In genomic region chr1:21937372-21938121, GRCh38 we compare ENCODE assay signal across 8 cellular contexts. TPM values are rescaled to one million over a fixed set of nuclear protein-coding genes. Genes with fewer than 3 reads are reported as not detected.
DNase-seq lines count a peak whose midpoint lies in the region; ATAC-seq and TF ChIP-seq lines count a peak whose summit lies in the region.

No MANE protein-coding gene starts in this region.

- no peaks in the 10 kb centered on the region for H3K9me3 Mint-ChIP-seq in nephron progenitor cell

- peaks cover 84% of the 10 kb centered on the region for H3K4me1 Mint-ChIP-seq in nephron progenitor cell

- peak overlapping the region; percentile 31 for H3K27ac Mint-ChIP-seq in nephron progenitor cell

- no peaks in the 10 kb centered on the region for H3K36me3 ChIP-seq in HUES48 (ENCODE audit: control insufficient read depth, insufficient read depth, low read length)
- H3K36me3 ChIP-seq in SJSA1, result peaks cover 15% of the 10 kb centered on the region

- H3K4me1 ChIP-seq in HUES48 (ENCODE audit: control insufficient read depth, insufficient read depth, low read length), result peaks cover 36% of the 10 kb centered on the region
- H3K4me1 ChIP-seq in SJSA1 (replicated peaks), result peaks cover 87% of the 10 kb centered on the region

- H3K9me3 ChIP-seq in HUES48 (ENCODE audit: control insufficient read depth, insufficient read depth, low read length), result no peaks in the 10 kb centered on the region
- no peaks in the 10 kb centered on the region for H3K9me3 ChIP-seq in SJSA1 (replicated peaks)

- TF ChIP-seq CTCF in GM12865 (IDR thresholded peaks at IDR 0.05; ENCODE audit: insufficient read depth, low read depth, low read length, missing control alignments) (no peak), nephron progenitor cell (IDR thresholded peaks at IDR 0.05) (no peak)

- H3K4me3 ChIP-seq in GM12865 (ENCODE audit: low read depth, low read length), result peak overlapping the region; percentile 4; the same call in 1 of the 2 replicates
- H3K4me3 ChIP-seq in HUES48 (ENCODE audit: low read depth, low read length), result peak overlapping the region; percentile 60
- H3K4me3 ChIP-seq in SJSA1, result peak overlapping the region; percentile 35

- peak overlapping the region; percentile 85 for H3K4me3 Mint-ChIP-seq in nephron progenitor cell

- peak overlapping the region; percentile 78 for H3K9ac ChIP-seq in HUES48 (ENCODE audit: low read depth, low read length)

- H3K27me3 Mint-ChIP-seq in nephron progenitor cell (ENCODE audit: low read depth, poor library complexity), result peaks cover 8% of the 10 kb centered on the region

- H3K27me3 ChIP-seq in HUES48 (ENCODE audit: control insufficient read depth, insufficient read depth, low read length) (no peaks in the 10 kb centered on the region; the same call in 1 of the 2 replicates), SJSA1 (replicated peaks) (no peaks in the 10 kb centered on the region)

- H3K36me3 Mint-ChIP-seq in nephron progenitor cell (ENCODE audit: low read depth), result no peaks in the 10 kb centered on the region

- no peak for ATAC-seq in GM18520 (IDR thresholded peaks at IDR 0.05; ENCODE audit: unreplicated experiment)

- DNase-seq in GM12865 (ENCODE audit: low read depth) (peak; percentile 59), SJSA1 (ENCODE audit: low read depth in 1 of 2, low spot score in 2 of 2) (peak; percentile 65 to 84), foreskin melanocyte (peak; percentile 63), nephron progenitor cell (peak; percentile 87)
- DNase-seq in activated naive CD4-positive, alpha-beta T cell treated with Interleukin-2 at 50 U/mL for 16 hours, result peak; percentile 67
- DNase-seq in stimulated activated naive CD4-positive, alpha-beta T cell treated with Interleukin-2 at 50 U/mL for 16 hours (lab: John Stamatoyannopoulos, UW), result peak; percentile 58

- no peak overlapping the region for H3K27ac ChIP-seq in HUES48 (ENCODE audit: low read depth, low read length)
- H3K27ac ChIP-seq in SJSA1, result peak overlapping the region; percentile 74

RNA-seq across cellular contexts. Expression of gene HSPG2, which starts 0.4 kb away (rescaled TPM):
- 45.2 and 62.3 TPM in 2 replicates for total RNA-seq in SJSA1 (2014; rRNA removed; shearing (Covaris generic))

RNA-seq across cellular contexts. Expression of gene CELA3B, which starts 39.3 kb away (rescaled TPM):
- not detected in 2 replicates for total RNA-seq in SJSA1 (2014; rRNA removed; shearing (Covaris generic))

Comparison
In these comparisons a context has a peak if more than half of its experiments do, and no peak if none do; other contexts are left out.
1. H3K4me3 ChIP-seq: peak in every context shown above with its lines; median percentile 60 in HUES48; 35 in SJSA1; 4 in GM12865.